In the genomic region with DNA sequence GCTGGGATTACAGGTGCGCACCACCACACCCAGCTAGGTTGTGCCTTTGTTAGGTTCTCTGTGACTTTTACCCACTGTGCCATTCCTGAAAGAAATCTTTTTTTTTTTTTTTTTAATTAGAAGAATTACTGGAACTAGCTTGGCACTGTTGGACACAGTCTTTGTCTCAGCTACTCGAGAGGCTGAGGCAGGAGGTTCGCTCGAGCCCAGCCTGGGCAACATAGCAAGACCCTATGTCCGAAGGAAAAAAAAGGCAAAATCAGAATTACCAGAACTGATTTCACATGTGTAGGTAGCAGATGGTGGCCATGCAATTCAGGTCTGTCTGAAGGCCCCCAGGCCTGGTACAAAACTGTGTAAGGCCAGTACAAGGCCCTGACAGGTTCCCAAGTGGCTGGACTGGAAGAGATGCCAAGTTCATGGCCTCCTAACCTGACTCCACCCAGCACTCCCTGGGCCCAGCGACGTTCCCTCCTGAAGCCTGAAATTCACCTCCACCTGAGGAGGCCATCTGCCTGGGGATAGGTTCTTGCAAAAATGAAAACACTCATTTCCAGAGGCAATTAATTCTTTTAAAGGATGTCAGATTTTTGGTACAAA, we compare ENCODE assay signal across 20 cellular contexts. TPM values are rescaled to one million over a fixed set of nuclear protein-coding genes. Genes with fewer than 3 reads are reported as not detected.
DNase-seq lines count a peak whose midpoint lies in the region; ATAC-seq and TF ChIP-seq lines count a peak whose summit lies in the region.
"Had no signal": no experiment of that assay in that cellular context is flagged by ENCODE, and none has a peak within 500 bp of the region (broad histone marks: within the 10 kb centered on the region; RNA-seq: fewer than 3 reads in every experiment).

No MANE protein-coding gene starts in this region.

- ATAC-seq in activated CD8-positive, alpha-beta T cell treated with anti-CD3 and anti-CD28 coated beads, Interleukin-2, amount 10 ng/mL, durations not matched to agents 7 days and 5 days = no peak
- no peak for ATAC-seq in activated CD8-positive, alpha-beta T cell treated with anti-CD3 and anti-CD28 coated beads for 36 hours
- no peak for ATAC-seq in CD8-positive, alpha-beta T cell
- no peak for ATAC-seq in T-helper 17 cell

- peak overlapping the region; percentile 11 for H3K27ac Mint-ChIP-seq in activated CD8-positive, alpha-beta T cell treated with anti-CD3 and anti-CD28 coated beads, Interleukin-2, amount 10 ng/mL, durations not matched to agents 7 days and 5 days
- H3K27ac Mint-ChIP-seq in activated CD8-positive, alpha-beta T cell treated with anti-CD3 and anti-CD28 coated beads for 36 hours = no peak overlapping the region
- peak overlapping the region; percentile 24 for H3K27ac Mint-ChIP-seq in CD8-positive, alpha-beta T cell
- peak overlapping the region; percentile 14 for H3K27ac Mint-ChIP-seq in T-helper 17 cell

- no peak overlapping the region for H3K27ac ChIP-seq in CD8-positive, alpha-beta T cell (ENCODE audit: low read depth, low read length)
- H3K27ac ChIP-seq: KMS-11, PC-9, SJCRH30 had no signal

- CTCF ChIA-PET in activated CD8-positive, alpha-beta T cell treated with anti-CD3 and anti-CD28 coated beads, Interleukin-2, amount 10 ng/mL, durations not matched to agents 7 days and 5 days (lab: Charles Lee) = no interaction called here
- CTCF ChIA-PET in activated CD8-positive, alpha-beta T cell treated with anti-CD3 and anti-CD28 coated beads for 36 hours (lab: Charles Lee) = no interaction called here
- CTCF ChIA-PET in CD8-positive, alpha-beta T cell (lab: Charles Lee) = no interaction called here

- POLR2A ChIA-PET in activated CD8-positive, alpha-beta T cell treated with anti-CD3 and anti-CD28 coated beads, Interleukin-2, amount 10 ng/mL, durations not matched to agents 7 days and 5 days (lab: Charles Lee) = no interaction called here
- POLR2A ChIA-PET in activated CD8-positive, alpha-beta T cell treated with anti-CD3 and anti-CD28 coated beads for 36 hours (lab: Charles Lee) = no interaction called here
- POLR2A ChIA-PET in CD8-positive, alpha-beta T cell (lab: Charles Lee) = no interaction called here

- intact Hi-C loops in activated CD8-positive, alpha-beta T cell treated with anti-CD3 and anti-CD28 coated beads for 36 hours (cut with micrococcal nuclease) = no loop called here
- intact Hi-C loops in CD8-positive, alpha-beta T cell (cut with DNase I, micrococcal nuclease) = no loop called here

- H3K4me1 Mint-ChIP-seq in activated CD8-positive, alpha-beta T cell treated with anti-CD3 and anti-CD28 coated beads, Interleukin-2, amount 10 ng/mL, durations not matched to agents 7 days and 5 days (ENCODE audit: low read depth) = peaks cover 9% of the 10 kb centered on the region
- peaks cover 8% of the 10 kb centered on the region for H3K4me1 Mint-ChIP-seq in activated CD8-positive, alpha-beta T cell treated with anti-CD3 and anti-CD28 coated beads for 36 hours (ENCODE audit: low read depth)
- peaks cover 10% of the 10 kb centered on the region for H3K4me1 Mint-ChIP-seq in CD8-positive, alpha-beta T cell (ENCODE audit: low read depth)
- H3K4me1 Mint-ChIP-seq in T-helper 17 cell = peaks cover 41% of the 10 kb centered on the region

- no peaks in the 10 kb centered on the region for H3K27me3 ChIP-seq in CD8-positive, alpha-beta T cell (ENCODE audit: insufficient read depth, low read length)
- H3K27me3 ChIP-seq: SJCRH30 had no signal

- H3K9me3 Mint-ChIP-seq in activated CD8-positive, alpha-beta T cell treated with anti-CD3 and anti-CD28 coated beads, Interleukin-2, amount 10 ng/mL, durations not matched to agents 7 days and 5 days (ENCODE audit: insufficient read depth) = no peaks in the 10 kb centered on the region
- H3K9me3 Mint-ChIP-seq in activated CD8-positive, alpha-beta T cell treated with anti-CD3 and anti-CD28 coated beads for 36 hours = no peaks in the 10 kb centered on the region
- H3K9me3 Mint-ChIP-seq in CD8-positive, alpha-beta T cell = no peaks in the 10 kb centered on the region
- H3K9me3 Mint-ChIP-seq: CD4-positive, alpha-beta T cell had no signal

- no peak for TF ChIP-seq CTCF in activated CD8-positive, alpha-beta T cell treated with anti-CD3 and anti-CD28 coated beads for 36 hours (IDR thresholded peaks at IDR 0.05)
- no peak for TF ChIP-seq CTCF in CD8-positive, alpha-beta T cell (IDR thresholded peaks at IDR 0.05)

- peaks cover 7% of the 10 kb centered on the region for H3K4me1 ChIP-seq in CD8-positive, alpha-beta T cell (ENCODE audit: insufficient read depth, low read length)

- H3K36me3 Mint-ChIP-seq in activated CD8-positive, alpha-beta T cell treated with anti-CD3 and anti-CD28 coated beads, Interleukin-2, amount 10 ng/mL, durations not matched to agents 7 days and 5 days (ENCODE audit: low read depth) = peaks cover 40% of the 10 kb centered on the region
- peaks cover 25% of the 10 kb centered on the region for H3K36me3 Mint-ChIP-seq in activated CD8-positive, alpha-beta T cell treated with anti-CD3 and anti-CD28 coated beads for 36 hours (ENCODE audit: low read depth)
- H3K36me3 Mint-ChIP-seq in CD8-positive, alpha-beta T cell = peaks cover 39% of the 10 kb centered on the region
- H3K36me3 Mint-ChIP-seq in T-helper 17 cell (ENCODE audit: low read depth) = peaks cover 6% of the 10 kb centered on the region

- H3K4me3 ChIP-seq in CD8-positive, alpha-beta T cell (ENCODE audit: low read depth, low read length) = no peak overlapping the region
- H3K4me3 ChIP-seq: PC-9, SJCRH30 had no signal

- no peak for DNase-seq in activated CD8-positive, alpha-beta T cell treated with anti-CD3 and anti-CD28 coated beads, Interleukin-2, amount 10 ng/mL, durations not matched to agents 7 days and 5 days
- DNase-seq in activated CD8-positive, alpha-beta T cell treated with anti-CD3 and anti-CD28 coated beads for 36 hours = no peak
- DNase-seq in CD8-positive, alpha-beta T cell = no peak
- DNase-seq in T-helper 17 cell = no peak
- DNase-seq in dedifferentiated amniotic fluid mesenchymal stem cell (ENCODE audit: extremely low spot score) = peak; percentile 10
- no peak for DNase-seq in NCI-H146 (lab: John Stamatoyannopoulos, UW)
- DNase-seq in stimulated activated naive CD4-positive, alpha-beta T cell (lab: John Stamatoyannopoulos, UW) = no peak
- DNase-seq in OCI-M1 (lab: John Stamatoyannopoulos, UW) = no peak
- DNase-seq: Calu3; CD4-positive, alpha-beta T cell; MV-4-11; NCI-H1417; NCI-H187 treated with DMSO at 0.1 percent for 48 hours; NCI-H345; NCI-H526; PC-9; SJCRH30 had no signal

- H3K36me3 ChIP-seq in CD8-positive, alpha-beta T cell (ENCODE audit: insufficient read depth, low read length) = peaks cover 6% of the 10 kb centered on the region

- no peaks in the 10 kb centered on the region for H3K27me3 Mint-ChIP-seq in activated CD8-positive, alpha-beta T cell treated with anti-CD3 and anti-CD28 coated beads, Interleukin-2, amount 10 ng/mL, durations not matched to agents 7 days and 5 days (ENCODE audit: low read depth)
- H3K27me3 Mint-ChIP-seq in activated CD8-positive, alpha-beta T cell treated with anti-CD3 and anti-CD28 coated beads for 36 hours = no peaks in the 10 kb centered on the region
- no peaks in the 10 kb centered on the region for H3K27me3 Mint-ChIP-seq in CD8-positive, alpha-beta T cell (ENCODE audit: low read depth)
- H3K27me3 Mint-ChIP-seq in T-helper 17 cell = no peaks in the 10 kb centered on the region
- H3K27me3 Mint-ChIP-seq: B cell; CD4-positive, alpha-beta T cell had no signal

- no peak overlapping the region for H3K4me3 Mint-ChIP-seq in activated CD8-positive, alpha-beta T cell treated with anti-CD3 and anti-CD28 coated beads, Interleukin-2, amount 10 ng/mL, durations not matched to agents 7 days and 5 days
- no peak overlapping the region for H3K4me3 Mint-ChIP-seq in activated CD8-positive, alpha-beta T cell treated with anti-CD3 and anti-CD28 coated beads for 36 hours
- no peak overlapping the region for H3K4me3 Mint-ChIP-seq in CD8-positive, alpha-beta T cell
- no peak overlapping the region for H3K4me3 Mint-ChIP-seq in T-helper 17 cell
- H3K4me3 Mint-ChIP-seq: B cell; CD4-positive, alpha-beta T cell had no signal

- no peaks in the 10 kb centered on the region for H3K9me3 ChIP-seq in CD8-positive, alpha-beta T cell (ENCODE audit: low read length)
- H3K9me3 ChIP-seq in T-helper 17 cell (ENCODE audit: control insufficient read depth, low read length, poor library complexity, severe bottlenecking) = no peaks in the 10 kb centered on the region
- H3K9me3 ChIP-seq: SJCRH30 had no signal

RNA-seq across cellular contexts. Expression of a gene that starts 23.0 kb away (rescaled TPM):
- total RNA-seq in activated CD8-positive, alpha-beta T cell treated with anti-CD3 and anti-CD28 coated beads, Interleukin-2, amount 10 ng/mL, durations not matched to agents 7 days and 5 days = 100 to 1,000 TPM; 209 to 217 TPM
- total RNA-seq in activated CD8-positive, alpha-beta T cell treated with anti-CD3 and anti-CD28 coated beads for 36 hours = 10 to 100 TPM; 63.9 to 72.6 TPM
- 10 to 100 TPM; 28.0 to 33.3 TPM for total RNA-seq in CD8-positive, alpha-beta T cell
- 10 to 100 TPM; 25.4 to 30.4 TPM for total RNA-seq in T-helper 17 cell

RNA-seq across cellular contexts. Expression of a gene that starts 36.4 kb away (rescaled TPM):
- not detected for total RNA-seq in activated CD8-positive, alpha-beta T cell treated with anti-CD3 and anti-CD28 coated beads, Interleukin-2, amount 10 ng/mL, durations not matched to agents 7 days and 5 days
- not detected for total RNA-seq in activated CD8-positive, alpha-beta T cell treated with anti-CD3 and anti-CD28 coated beads for 36 hours
- not detected for total RNA-seq in CD8-positive, alpha-beta T cell
- under 1 TPM in 1 of 2 donors, not detected in 1; 0.75 TPM for total RNA-seq in T-helper 17 cell
- total RNA-seq: A172, B cell, Calu3, PC-9, SJCRH30 had no signal

RNA-seq across cellular contexts. Expression of a gene that starts 48.2 kb away (rescaled TPM):
- total RNA-seq in activated CD8-positive, alpha-beta T cell treated with anti-CD3 and anti-CD28 coated beads, Interleukin-2, amount 10 ng/mL, durations not matched to agents 7 days and 5 days = 10 to 100 TPM; 36.9 to 37.6 TPM
- 10 to 100 TPM; 32.7 to 34.3 TPM for total RNA-seq in activated CD8-positive, alpha-beta T cell treated with anti-CD3 and anti-CD28 coated beads for 36 hours
- 10 to 100 TPM; 29.6 to 32.7 TPM for total RNA-seq in CD8-positive, alpha-beta T cell
- 10 to 100 TPM; 35.8 to 40.6 TPM for total RNA-seq in T-helper 17 cell

RNA-seq across cellular contexts. Expression of a gene that starts 48.4 kb away (rescaled TPM):
- 10 to 100 TPM; 11.0 to 11.1 TPM for total RNA-seq in activated CD8-positive, alpha-beta T cell treated with anti-CD3 and anti-CD28 coated beads, Interleukin-2, amount 10 ng/mL, durations not matched to agents 7 days and 5 days
- total RNA-seq in activated CD8-positive, alpha-beta T cell treated with anti-CD3 and anti-CD28 coated beads for 36 hours = 10 to 100 TPM; 15.3 to 15.4 TPM
- total RNA-seq in CD8-positive, alpha-beta T cell = 1 to 10 TPM; 2.4 to 2.9 TPM
- 1 to 10 TPM; 2.4 to 3.5 TPM for total RNA-seq in T-helper 17 cell
